Comparison of ENCODE assay signal across 1 cellular context in the genomic region with DNA sequence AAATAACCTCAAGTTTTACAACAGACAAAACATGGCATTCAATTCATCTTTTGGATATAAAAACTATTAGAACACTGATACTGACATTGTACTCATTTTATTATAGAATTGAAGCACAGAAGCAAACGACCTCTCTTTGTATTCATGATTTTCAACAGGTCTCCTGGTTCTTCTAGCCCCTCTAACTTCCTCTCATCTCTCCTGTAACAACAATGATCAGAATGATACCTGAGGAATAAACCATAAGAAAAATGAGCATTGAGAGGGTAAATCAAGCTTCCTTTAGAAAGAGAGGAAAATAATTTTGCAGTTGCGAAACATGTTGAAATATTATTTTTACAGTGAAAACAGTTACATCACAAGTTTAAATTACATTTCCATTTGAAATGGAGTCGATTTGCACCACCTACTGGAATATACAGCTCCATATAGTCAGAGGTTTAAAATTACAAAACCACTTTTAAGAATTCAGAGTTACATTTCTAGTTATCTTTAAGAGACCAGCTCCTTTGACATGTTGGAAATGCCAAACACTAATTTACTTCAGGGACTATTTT.
TF ChIP-seq lines count a peak whose summit lies in the region.

No MANE protein-coding gene starts in this region.

TF ChIP-seq in K562, 482 proteins besides CTCF, POLR2A, EP300 and RAD21:
- TF ChIP-seq HDAC8 (tag; IDR thresholded peaks at IDR 0.05) = no peak
- TF ChIP-seq NFIX (CRISPR knock-in tag; IDR thresholded peaks at IDR 0.05; ENCODE audit: low read depth) = no peak
- TF ChIP-seq CEBPG (CRISPR knock-in tag; IDR thresholded peaks at IDR 0.05) = no peak
- TF ChIP-seq CEBPG (tag; conservative IDR thresholded peaks at IDR 0.05 in 1 of 2, IDR thresholded peaks at IDR 0.05 in 1 of 2) = peak; percentile 39 to 66; a peak in 2 of 4 replicates
- no peak for TF ChIP-seq PURB (CRISPR knock-in tag; IDR thresholded peaks at IDR 0.05; ENCODE audit: low read depth)
- peak; percentile 64 for TF ChIP-seq CEBPB (tag; IDR thresholded peaks at IDR 0.05)
